In the genomic region with DNA sequence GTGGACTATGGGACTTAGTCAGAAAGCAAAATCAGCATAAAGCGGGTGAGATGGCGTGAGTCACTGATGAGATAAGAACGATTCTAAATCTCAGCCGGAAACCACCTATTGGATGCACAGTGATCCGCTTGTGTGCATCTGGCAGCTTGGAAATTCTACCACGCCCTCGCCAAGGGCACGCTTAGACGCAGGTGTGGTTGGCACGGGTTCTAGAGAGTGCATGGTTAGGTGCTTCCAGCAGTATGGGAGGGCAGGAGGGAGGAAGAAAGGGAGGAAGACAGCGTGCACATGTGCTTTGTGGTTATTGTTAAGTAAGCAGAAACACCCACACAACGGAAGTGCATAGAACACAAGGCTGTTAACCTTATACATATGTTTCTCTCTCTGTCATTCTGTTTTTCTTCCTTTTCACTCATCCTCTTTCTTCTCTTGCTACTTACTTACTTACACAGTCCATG, we compare ENCODE assay signal across 11 cellular contexts.
DNase-seq lines count a peak whose midpoint lies in the region; ATAC-seq and TF ChIP-seq lines count a peak whose summit lies in the region.
"Had no signal": no experiment of that assay in that cellular context is flagged by ENCODE, and none has a peak within 500 bp of the region (broad histone marks: within the 10 kb centered on the region; RNA-seq: fewer than 3 reads in every experiment).

No MANE protein-coding gene starts in this region.

- no peaks in the 10 kb centered on the region for H3K9me3 ChIP-seq in breast epithelium
- H3K9me3 ChIP-seq: SJSA1 had no signal

- H3K36me3 ChIP-seq in breast epithelium = no peaks in the 10 kb centered on the region
- H3K36me3 ChIP-seq: SJSA1 had no signal

- intact Hi-C loops in activated naive CD4-positive, alpha-beta T cell treated with anti-CD3 and anti-CD28 coated beads for 36 hours (cut with micrococcal nuclease) = no loop called here
- intact Hi-C loops in breast epithelium (cut with DNase I; ENCODE audit: low total_unique reads) = no loop called here

- H3K27me3 Mint-ChIP-seq in activated naive CD4-positive, alpha-beta T cell treated with anti-CD3 and anti-CD28 coated beads for 36 hours (ENCODE audit: low read depth) = peaks cover 8% of the 10 kb centered on the region
- H3K27me3 Mint-ChIP-seq in activated naive CD8-positive, alpha-beta T cell = peaks cover 8% of the 10 kb centered on the region

- H3K9me3 Mint-ChIP-seq in activated naive CD4-positive, alpha-beta T cell treated with anti-CD3 and anti-CD28 coated beads for 36 hours = no peaks in the 10 kb centered on the region
- H3K9me3 Mint-ChIP-seq in activated naive CD8-positive, alpha-beta T cell (ENCODE audit: low read depth) = no peaks in the 10 kb centered on the region

- H3K27ac ChIP-seq in breast epithelium = peak overlapping the region in 1 of 2 donors; percentile 1
- H3K27ac ChIP-seq: C4-2B, SJSA1 had no signal

- TF ChIP-seq CTCF in NB4 (IDR thresholded peaks at IDR 0.05; ENCODE audit: low read depth, low read length) (no peak), breast epithelium (IDR thresholded peaks at IDR 0.05) (no peak)

- CTCF ChIA-PET in activated naive CD4-positive, alpha-beta T cell treated with anti-CD3 and anti-CD28 coated beads for 36 hours (lab: Charles Lee) = no interaction called here

- H3K27me3 ChIP-seq in breast epithelium = no peaks in the 10 kb centered on the region
- H3K27me3 ChIP-seq: SJSA1 had no signal

- H3K4me1 ChIP-seq in breast epithelium = no peaks in the 10 kb centered on the region
- H3K4me1 ChIP-seq: SJSA1 had no signal

- no peak for ATAC-seq in HG03025 (IDR thresholded peaks at IDR 0.05; ENCODE audit: low FRiP score, unreplicated experiment)

- no peak overlapping the region for H3K27ac Mint-ChIP-seq in activated naive CD4-positive, alpha-beta T cell treated with anti-CD3 and anti-CD28 coated beads for 36 hours
- no peak overlapping the region for H3K27ac Mint-ChIP-seq in activated naive CD8-positive, alpha-beta T cell

- H3K4me3 ChIP-seq in NB4 (ENCODE audit: low read depth, low read length) = no peak overlapping the region
- no peak overlapping the region for H3K4me3 ChIP-seq in breast epithelium
- H3K4me3 ChIP-seq: SJSA1 had no signal

- H3K36me3 Mint-ChIP-seq in activated naive CD4-positive, alpha-beta T cell treated with anti-CD3 and anti-CD28 coated beads for 36 hours (ENCODE audit: low read depth) = no peaks in the 10 kb centered on the region
- no peaks in the 10 kb centered on the region for H3K36me3 Mint-ChIP-seq in activated naive CD8-positive, alpha-beta T cell

- TF ChIP-seq POLR2A in NB4 (IDR thresholded peaks at IDR 0.05; ENCODE audit: extremely low read depth, insufficient read length) = no peak
- no peak for TF ChIP-seq POLR2A in breast epithelium (IDR thresholded peaks at IDR 0.05)

- DNase-seq in activated naive CD4-positive, alpha-beta T cell treated with anti-CD3 and anti-CD28 coated beads for 36 hours = peak; percentile 46
- DNase-seq in activated naive CD4-positive, alpha-beta T cell (lab: John Stamatoyannopoulos, UW) = no peak
- peak; percentile 25 for DNase-seq in NB4 (ENCODE audit: low read depth)
- no peak for DNase-seq in NCI-H345 treated with DMSO at 0.1 percent for 48 hours (lab: John Stamatoyannopoulos, UW; ENCODE audit: unreplicated experiment)
- no peak for DNase-seq in GF-D8 (lab: John Stamatoyannopoulos, UW)
- no peak for DNase-seq in breast epithelium (ENCODE audit: low spot score in 2 of 2)
- DNase-seq: KG1 had no signal

- no peak overlapping the region for H3K4me3 Mint-ChIP-seq in activated naive CD4-positive, alpha-beta T cell treated with anti-CD3 and anti-CD28 coated beads for 36 hours
- peak overlapping the region; percentile 46 for H3K4me3 Mint-ChIP-seq in activated naive CD8-positive, alpha-beta T cell

- peaks cover 8% of the 10 kb centered on the region for H3K4me1 Mint-ChIP-seq in activated naive CD4-positive, alpha-beta T cell treated with anti-CD3 and anti-CD28 coated beads for 36 hours (ENCODE audit: low read depth)
- peaks cover 7% of the 10 kb centered on the region for H3K4me1 Mint-ChIP-seq in activated naive CD8-positive, alpha-beta T cell (ENCODE audit: low read depth)

Comparison
In these comparisons a context has a peak if more than half of its experiments do, and no peak if none do; other contexts are left out.
1. DNase-seq: peak in activated naive CD4-positive, alpha-beta T cell treated with anti-CD3 and anti-CD28 coated beads for 36 hours (single experiment) and NB4 (single experiment); none in activated naive CD4-positive, alpha-beta T cell (0 of 4), NCI-H345 treated with DMSO at 0.1 percent for 48 hours (single experiment), GF-D8 (single experiment) and breast epithelium (0 of 2).